10 cellular contexts compared by ENCODE assay signal in the genomic region with DNA sequence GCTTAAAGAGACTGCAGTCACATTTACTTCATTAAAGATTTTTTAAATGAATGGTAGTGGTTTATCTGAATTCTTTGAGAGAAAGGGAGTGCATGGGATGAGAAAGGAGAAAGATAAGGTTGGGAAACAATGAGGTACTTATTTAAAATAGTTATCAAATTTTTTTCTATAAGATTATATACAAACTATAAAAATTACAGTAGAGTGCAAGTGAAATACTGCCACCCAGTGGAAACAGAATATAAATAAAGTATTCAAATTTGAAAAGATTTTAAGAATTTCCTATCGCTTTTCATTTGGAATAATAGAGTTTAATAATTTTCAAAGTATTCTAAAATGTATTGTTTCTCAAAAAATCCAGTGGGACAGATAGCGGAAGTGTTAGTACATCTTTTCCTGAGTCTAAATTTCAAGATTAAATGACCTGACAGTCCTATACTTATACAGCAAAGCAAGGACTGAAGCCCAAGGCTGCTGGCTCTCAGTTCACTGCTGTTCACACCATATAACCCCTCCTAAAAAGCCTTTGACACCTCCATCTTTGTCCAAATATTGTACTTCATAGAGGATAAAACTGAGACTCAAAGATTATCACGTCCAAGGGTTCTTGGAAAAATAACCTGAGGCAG. TPM values are rescaled to one million over a fixed set of nuclear protein-coding genes. Genes with fewer than 3 reads are reported as not detected.
A peak's percentile ranks its signal among the peaks of the same experiment; 100 is the strongest.
DNase-seq lines count a peak whose midpoint lies in the region; ATAC-seq, FAIRE-seq and TF ChIP-seq lines count a peak whose summit lies in the region.
"Had no signal": no experiment of that assay in that cellular context is flagged by ENCODE, and none has a peak within 500 bp of the region (broad histone marks: within the 10 kb centered on the region; RNA-seq: fewer than 3 reads in every experiment).

No MANE protein-coding gene starts in this region.

- no peaks in the 10 kb centered on the region for H3K9me3 ChIP-seq in parathyroid adenoma (ENCODE audit: control insufficient read depth, low read length)

- no peaks in the 10 kb centered on the region for H3K79me2 ChIP-seq in parathyroid adenoma

- H3K27ac ChIP-seq in parathyroid adenoma = no peak overlapping the region
- H3K27ac ChIP-seq: BLaER1 had no signal

- TF ChIP-seq CTCF in parathyroid adenoma (IDR thresholded peaks at IDR 0.05) (peak; percentile 46), omental fat pad (IDR thresholded peaks at IDR 0.05) (no peak)

- no peak overlapping the region for H2AFZ ChIP-seq in parathyroid adenoma

- H3K4me3 ChIP-seq in parathyroid adenoma (ENCODE audit: low read depth, low read length) = no peak overlapping the region
- H3K4me3 ChIP-seq: BLaER1 had no signal

- DNase-seq in NCI-H1417 (lab: John Stamatoyannopoulos, UW) (peak; percentile 14 to 55 (median 34)), NCI-H1417 treated with DMSO at 0.1 percent for 48 hours (lab: John Stamatoyannopoulos, UW) (no peak), NCI-H146 treated with DMSO at 0.1 percent for 48 hours (lab: John Stamatoyannopoulos, UW; ENCODE audit: unreplicated experiment) (peak; percentile 10), germinal center (ENCODE audit: low spot score) (no peak), omental fat pad (ENCODE audit: low spot score) (no peak)
- DNase-seq: activated CD4-positive, alpha-beta T cell treated with anti-CD3 and anti-CD28 coated beads for 4 hours had no signal

- ATAC-seq in omental fat pad (ENCODE audit: low FRiP score) (no peak), GM21447 (IDR thresholded peaks at IDR 0.05; ENCODE audit: unreplicated experiment) (no peak)

- FAIRE-seq in colon (lab: Jason Lieb, UNC) = peak; percentile 80

- H3K9ac ChIP-seq in parathyroid adenoma = no peak overlapping the region
- H3K9ac ChIP-seq: BLaER1 had no signal

- no peaks in the 10 kb centered on the region for H3K4me1 ChIP-seq in parathyroid adenoma

- H3K4me2 ChIP-seq in parathyroid adenoma (ENCODE audit: low read length) = no peak overlapping the region
- H3K4me2 ChIP-seq: BLaER1 had no signal

- no peaks in the 10 kb centered on the region for H3K36me3 ChIP-seq in parathyroid adenoma (ENCODE audit: control insufficient read depth, insufficient read depth, low read length)

- no peaks in the 10 kb centered on the region for H3K27me3 ChIP-seq in parathyroid adenoma (ENCODE audit: control insufficient read depth, insufficient read depth, low read length)
- H3K27me3 ChIP-seq: BLaER1 had no signal

RNA-seq across cellular contexts. Expression of a gene that starts 31.1 kb away (rescaled TPM):
- total RNA-seq in omental fat pad = 10 to 100 TPM; 11.2 to 15.3 (median 14.1) TPM

Comparison
In these comparisons a context has a peak if more than half of its experiments do, and no peak if none do; other contexts are left out.
1. DNase-seq: peak in NCI-H1417 (3 of 3) and NCI-H146 treated with DMSO at 0.1 percent for 48 hours (single experiment); none in NCI-H1417 treated with DMSO at 0.1 percent for 48 hours (single experiment), germinal center (single experiment) and omental fat pad (single experiment).